Comparison of ENCODE assay signal across 8 cellular contexts in genomic region chr2:19955544-19956422, GRCh38. TPM values are rescaled to one million over a fixed set of nuclear protein-coding genes. Genes with fewer than 3 reads are reported as not detected.
DNase-seq lines count a peak whose midpoint lies in the region; ATAC-seq, FAIRE-seq and TF ChIP-seq lines count a peak whose summit lies in the region.

No MANE protein-coding gene starts in this region.

- ATAC-seq in HG02840 (IDR thresholded peaks at IDR 0.05; ENCODE audit: low FRiP score, unreplicated experiment) = peak; percentile 71

- DNase-seq in A172 (ENCODE audit: low spot score) (peak; percentile 76), NCI-H146 treated with DMSO at 0.1 percent for 48 hours (lab: John Stamatoyannopoulos, UW; ENCODE audit: unreplicated experiment) (peak; percentile 24), T-helper 22 cell (ENCODE audit: low read depth) (peak; percentile 4), bronchial epithelial cell (ENCODE audit: low read depth) (peak; percentile 71), iris pigment epithelial cell (ENCODE audit: low read depth) (peak; percentile 81)
- peak; percentile 16 to 34 for DNase-seq in stimulated activated CD4-positive, alpha-beta T cell treated with anti-CD3 and anti-CD28 coated beads, Interleukin-2, amount 100 ng/mL, for 24 hours

- FAIRE-seq in bronchial epithelial cell (lab: Jason Lieb, UNC) = no peak

- H3K4me3 ChIP-seq in bronchial epithelial cell (ENCODE audit: low read depth, low read length) = no peak overlapping the region

- no peaks in the 10 kb centered on the region for H3K36me3 ChIP-seq in bronchial epithelial cell (ENCODE audit: control insufficient read depth, insufficient read depth, low read length)

- no peaks in the 10 kb centered on the region for H3K27me3 ChIP-seq in bronchial epithelial cell (ENCODE audit: control insufficient read depth, insufficient read depth, low read length)

- TF ChIP-seq CTCF in GM12873 (IDR thresholded peaks at IDR 0.05; ENCODE audit: insufficient read depth, low read depth, low read length, missing control alignments) (peak; percentile 73), bronchial epithelial cell (IDR thresholded peaks at IDR 0.05; ENCODE audit: insufficient read depth, low read length, severe bottlenecking) (peak; percentile 69)

RNA-seq across cellular contexts. Expression of gene WDR35, which starts 34.1 kb away (rescaled TPM):
- 14.7 and 16.7 TPM in 2 replicates for total RNA-seq in A172 (2014; rRNA removed; shearing (Covaris generic))
- total RNA-seq in bronchial epithelial cell = 4.2 and 8.7 TPM in 2 replicates

RNA-seq across cellular contexts. Expression of gene TTC32, which starts 54.0 kb away (rescaled TPM):
- total RNA-seq in A172 (2014; rRNA removed; shearing (Covaris generic)) = 4.2 and 10.6 TPM in 2 replicates
- total RNA-seq in bronchial epithelial cell = 4.2 and 7.7 TPM in 2 replicates

RNA-seq across cellular contexts. Expression of gene MATN3, which starts 56.7 kb away (rescaled TPM):
- 13.4 and 16.1 TPM in 2 replicates for total RNA-seq in A172 (2014; rRNA removed; shearing (Covaris generic))
- 0.26 and 1.0 TPM in 2 replicates for total RNA-seq in bronchial epithelial cell

Comparison
In these comparisons a context has a peak if more than half of its experiments do, and no peak if none do; other contexts are left out.
1. DNase-seq: peak in every context shown above with its lines; median percentile 81 in iris pigment epithelial cell; 76 in A172; 71 in bronchial epithelial cell; 25 in stimulated activated CD4-positive, alpha-beta T cell treated with anti-CD3 and anti-CD28 coated beads, Interleukin-2, amount 100 ng/mL, for 24 hours; 24 in NCI-H146 treated with DMSO at 0.1 percent for 48 hours; 4 in T-helper 22 cell.